Comparison of ENCODE assay signal across 15 cellular contexts in the genomic region with DNA sequence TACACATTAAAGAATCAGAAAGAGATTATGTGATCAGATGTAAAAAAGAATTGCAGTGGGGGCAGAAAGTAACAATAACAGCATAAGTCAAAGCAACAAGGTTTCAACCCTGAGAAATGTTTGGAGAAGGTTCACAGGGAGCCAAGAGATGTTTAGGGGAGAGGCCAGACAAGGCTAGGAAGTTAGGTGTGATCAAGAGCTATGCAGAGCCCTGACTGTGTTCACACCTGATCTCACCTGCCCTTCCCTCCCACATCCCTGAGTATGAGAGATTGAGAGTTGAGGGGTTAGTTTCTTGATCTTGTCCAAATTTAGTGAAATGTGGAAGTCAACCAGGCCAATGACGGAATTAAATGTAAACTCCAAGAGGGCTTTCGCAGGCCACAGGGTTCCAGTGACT. TPM values are rescaled to one million over a fixed set of nuclear protein-coding genes. Genes with fewer than 3 reads are reported as not detected.
A peak's percentile ranks its signal among the peaks of the same experiment; 100 is the strongest.
DNase-seq lines count a peak whose midpoint lies in the region; ATAC-seq and TF ChIP-seq lines count a peak whose summit lies in the region.
"Had no signal": no experiment of that assay in that cellular context is flagged by ENCODE, and none has a peak within 500 bp of the region (broad histone marks: within the 10 kb centered on the region; RNA-seq: fewer than 3 reads in every experiment).

No MANE protein-coding gene starts in this region.

- H4K5ac ChIP-seq in IMR-90 (ENCODE audit: low read depth, low read length) (no peak overlapping the region), mesendoderm (ENCODE audit: low read length) (no peak overlapping the region)

- no CpG with 5 or more reads among the region's 2 CpGs for WGBS in IMR-90 (ENCODE audit: extremely low coverage in 2 of 2, insufficient read length in 1 of 2), 2 experiments
- WGBS in mesendoderm (ENCODE audit: extremely low coverage, insufficient coverage, low lambda C conversion rate): no CpG with 5 or more reads among the region's 2 CpGs

- H4K20me1 ChIP-seq in IMR-90 (ENCODE audit: insufficient read depth, low read length): peaks cover 87% of the 10 kb centered on the region

- H3K4ac ChIP-seq in IMR-90 (ENCODE audit: low read depth, low read length): no peak overlapping the region
- H3K4ac ChIP-seq in mesendoderm (ENCODE audit: low read depth, low read length): no peak overlapping the region

- H2BK5ac ChIP-seq in IMR-90 (ENCODE audit: low read depth, low read length, poor library complexity, severe bottlenecking): no peak overlapping the region
- H2BK5ac ChIP-seq in mesendoderm (ENCODE audit: low read length): no peak overlapping the region

- intact Hi-C loops in IMR-90 (cut with micrococcal nuclease): no loop called here
- intact Hi-C loops in breast epithelium (cut with DNase I; ENCODE audit: low total_unique reads): no loop called here

- TF ChIP-seq CTCF in IMR-90 (conservative IDR thresholded peaks at IDR 0.05; ENCODE audit: low read depth, low read length): no peak
- no peak for TF ChIP-seq CTCF in breast epithelium (IDR thresholded peaks at IDR 0.05)

- dilution Hi-C loops in IMR-90 (cut with HindIII; ENCODE audit: low sequenced_read_pairs, unreplicated experiment): no loop called here

- ATAC-seq in IMR-90 (ENCODE audit: low read depth) (no peak), GM21390 (IDR thresholded peaks at IDR 0.05; ENCODE audit: unreplicated experiment) (no peak)

- H3K9ac ChIP-seq in IMR-90 (ENCODE audit: low read depth, low read length): no peak overlapping the region
- no peak overlapping the region for H3K9ac ChIP-seq in mesendoderm (ENCODE audit: low read length)
- H3K9ac ChIP-seq in skeletal muscle tissue (ENCODE audit: low read depth in 1 of 3, low read length in 3 of 3): no peak overlapping the region

- TF ChIP-seq POLR2A in IMR-90 (IDR thresholded peaks at IDR 0.05; ENCODE audit: low read depth, low read length) (no peak), breast epithelium (IDR thresholded peaks at IDR 0.05) (no peak)

- H3K18ac ChIP-seq in IMR-90 (ENCODE audit: low read depth, low read length) (peak overlapping the region; percentile 71; the same call in 1 of the 2 replicates), mesendoderm (ENCODE audit: low read length) (no peak overlapping the region)

- BruUV-seq in IMR-90 (replicated peaks; lab: Mats Ljungman, UMichigan): no TSS peak

- H2BK120ac ChIP-seq in IMR-90 (ENCODE audit: low read depth, low read length): no peak overlapping the region
- H2BK120ac ChIP-seq in mesendoderm (ENCODE audit: low read depth, low read length): no peak overlapping the region

- H2AK9ac ChIP-seq in IMR-90 (replicated peaks; ENCODE audit: low read depth, low read length, poor library complexity): no peak overlapping the region

- H4K91ac ChIP-seq in IMR-90 (ENCODE audit: insufficient read depth, low read depth, low read length): no peak overlapping the region

- H3K9me1 ChIP-seq in IMR-90 (ENCODE audit: insufficient read depth, low read length): peaks cover 23% of the 10 kb centered on the region

- H3K79me1 ChIP-seq in IMR-90 (ENCODE audit: low read depth in 1 of 2, low read length in 2 of 2) (peaks cover 11 to 74% of the 10 kb centered on the region in 2 experiments), mesendoderm (ENCODE audit: low read length) (peaks cover 9% of the 10 kb centered on the region)

- H3K4me2 ChIP-seq in IMR-90 (ENCODE audit: low read depth, low read length) (no peak overlapping the region; the same call in 1 of the 2 replicates), mesendoderm (ENCODE audit: low read length) (no peak overlapping the region)
- H3K4me2 ChIP-seq: PC-9 had no signal

- no peaks in the 10 kb centered on the region for H3K9me3 ChIP-seq in IMR-90 (ENCODE audit: control insufficient read depth, insufficient read depth, low read length)
- H3K9me3 ChIP-seq in breast epithelium: no peaks in the 10 kb centered on the region
- no peaks in the 10 kb centered on the region for H3K9me3 ChIP-seq in skeletal muscle tissue (ENCODE audit: control insufficient read depth in 3 of 3, low read length in 3 of 3)
- H3K9me3 ChIP-seq: BE2C had no signal

- TF ChIP-seq RAD21 in IMR-90 (IDR thresholded peaks at IDR 0.05; ENCODE audit: low read length): no peak

- in situ Hi-C loops in IMR-90 (cut with MboI; ENCODE audit: low sequenced_read_pairs): no loop called here

- peaks cover 76% of the 10 kb centered on the region for H3K79me2 ChIP-seq in mesendoderm (ENCODE audit: control insufficient read depth, insufficient read depth, low read length)

- H3K4me3 ChIP-seq in IMR-90 (ENCODE audit: insufficient read depth, low read depth, low read length): no peak overlapping the region
- H3K4me3 ChIP-seq in breast epithelium: no peak overlapping the region
- no peak overlapping the region for H3K4me3 ChIP-seq in mesendoderm (ENCODE audit: low read length)
- no peak overlapping the region for H3K4me3 ChIP-seq in skeletal muscle tissue (ENCODE audit: low read length in 3 of 3)
- H3K4me3 ChIP-seq: PC-9 had no signal

- DNase-seq in IMR-90 (no peak), breast epithelium (ENCODE audit: low spot score in 2 of 2) (no peak), mesendoderm (no peak), GOT3 (lab: John Stamatoyannopoulos, UW) (no peak)
- DNase-seq in activated effector memory CD4-positive, alpha-beta T cell treated with Interleukin-2 at 50 U/mL for 16 hours: no peak
- DNase-seq: BE2C; CD4-positive, alpha-beta memory T cell; Karpas-422; MM.1S; NCI-H1694; NCI-H446; PC-9; SW 1271 had no signal

- no peaks in the 10 kb centered on the region for H3K27me3 ChIP-seq in IMR-90 (ENCODE audit: control insufficient read depth, insufficient read depth, low read length)
- H3K27me3 ChIP-seq in breast epithelium: no peaks in the 10 kb centered on the region
- no peaks in the 10 kb centered on the region for H3K27me3 ChIP-seq in mesendoderm (ENCODE audit: insufficient read depth, low read length, poor library complexity)
- no peaks in the 10 kb centered on the region for H3K27me3 ChIP-seq in skeletal muscle tissue (ENCODE audit: control insufficient read depth in 3 of 3, insufficient read depth in 3 of 3, low read length in 3 of 3)

- CTCF ChIA-PET in IMR-90 (lab: Yijun Ruan, JAX): interaction anchor here (0.6 kb wide), 1 partner anchor 125 kb away, joined by 3 read pairs; no protein-coding TSS in a partner anchor

- H3K27ac ChIP-seq in IMR-90 (ENCODE audit: insufficient read depth, low read length): no peak overlapping the region
- peak overlapping the region; percentile 13 to 57 for H3K27ac ChIP-seq in breast epithelium
- H3K27ac ChIP-seq in mesendoderm (ENCODE audit: low read depth, low read length): no peak overlapping the region
- peak overlapping the region; percentile 59 for H3K27ac ChIP-seq in skeletal muscle tissue (ENCODE audit: low read depth, low read length)
- H3K27ac ChIP-seq: PC-9 had no signal

- no peak overlapping the region for H3K56ac ChIP-seq in IMR-90 (ENCODE audit: extremely low read depth, insufficient read depth, low read length)
- peak overlapping the region; percentile 20 for H3K56ac ChIP-seq in mesendoderm (ENCODE audit: low read length)

- H3K14ac ChIP-seq in IMR-90 (replicated peaks; ENCODE audit: low read depth, low read length): no peak overlapping the region

- peaks cover 5% of the 10 kb centered on the region for H3K36me3 ChIP-seq in IMR-90 (ENCODE audit: control insufficient read depth, insufficient read depth, low read length)
- H3K36me3 ChIP-seq in breast epithelium: no peaks in the 10 kb centered on the region
- no peaks in the 10 kb centered on the region for H3K36me3 ChIP-seq in mesendoderm (ENCODE audit: control insufficient read depth, insufficient read depth, low read length)
- peaks cover 0 to 4% (median 0%) of the 10 kb centered on the region in 3 donors for H3K36me3 ChIP-seq in skeletal muscle tissue (ENCODE audit: control insufficient read depth in 3 of 3, insufficient read depth in 3 of 3, low read length in 3 of 3)
- H3K36me3 ChIP-seq: BE2C had no signal

- peaks cover 20% of the 10 kb centered on the region for H3K4me1 ChIP-seq in IMR-90 (ENCODE audit: control insufficient read depth, insufficient read depth, low read length)
- peaks cover 0 to 4% of the 10 kb centered on the region in 2 donors for H3K4me1 ChIP-seq in breast epithelium
- H3K4me1 ChIP-seq in mesendoderm (ENCODE audit: control insufficient read depth, low read depth, low read length): peaks cover 13% of the 10 kb centered on the region
- peaks cover 42 to 54% (median 44%) of the 10 kb centered on the region in 3 donors for H3K4me1 ChIP-seq in skeletal muscle tissue (ENCODE audit: control insufficient read depth in 3 of 3, insufficient read depth in 3 of 3, low read length in 3 of 3)
- H3K4me1 ChIP-seq: BE2C had no signal

- H2AK5ac ChIP-seq in IMR-90 (ENCODE audit: low read depth, low read length): no peak overlapping the region
- H2AK5ac ChIP-seq in mesendoderm (ENCODE audit: low read length): no peak overlapping the region

- H3K23ac ChIP-seq in IMR-90 (ENCODE audit: low read depth, low read length): no peak overlapping the region
- no peak overlapping the region for H3K23ac ChIP-seq in mesendoderm (ENCODE audit: low read length)

- no peak overlapping the region for H2AFZ ChIP-seq in IMR-90 (replicated peaks; ENCODE audit: low read length, poor library complexity)
- H2AFZ ChIP-seq: PC-9 had no signal

- no peak overlapping the region for H2BK20ac ChIP-seq in IMR-90 (ENCODE audit: low read depth, low read length)

- H2BK15ac ChIP-seq in IMR-90 (ENCODE audit: low read depth, low read length) (no peak overlapping the region), mesendoderm (replicated peaks; ENCODE audit: low read depth) (no peak overlapping the region)

- POLR2A ChIA-PET in IMR-90 (lab: Charles Lee; ENCODE audit: unreplicated experiment): interaction anchor here (0.5 kb wide), 1 partner anchor 525 kb away, joined by 3 read pairs; no protein-coding TSS in a partner anchor

- H4K8ac ChIP-seq in IMR-90 (ENCODE audit: low read depth in 2 of 2, low read length in 2 of 2) (no peak overlapping the region), mesendoderm (ENCODE audit: low read depth, low read length) (no peak overlapping the region)

TF ChIP-seq in IMR-90, 13 proteins besides CTCF, POLR2A, EP300 and RAD21 (continues in another document):
- TF ChIP-seq CHD1 (IDR thresholded peaks at IDR 0.05; ENCODE audit: low read depth, low read length) (no peak), SMC3 (IDR thresholded peaks at IDR 0.05; ENCODE audit: low read depth, low read length) (no peak), NFE2L2 (IDR thresholded peaks at IDR 0.05; ENCODE audit: low read depth, low read length) (no peak)

RNA-seq across cellular contexts. Expression of a gene that starts 10.2 kb away (rescaled TPM):
- 31.7 and 42.8 TPM in 2 replicates for total RNA-seq in IMR-90 (2012; rRNA removed)
- polyA plus RNA-seq in IMR-90 (2012; rRNA removed): 21.5 and 21.8 TPM in 2 replicates
- polyA plus RNA-seq in IMR-90 (2012; cell fraction: cytosol; rRNA removed): 7.4 and 16.9 TPM in 2 replicates
- 21.6 and 26.1 TPM in 2 replicates for polyA plus RNA-seq in IMR-90 (2012; cell fraction: nucleus; rRNA removed; ENCODE audit: low replicate concordance)
- total RNA-seq in breast epithelium: 10 to 100 TPM; 30.4 to 57.4 (median 49.5) TPM
- polyA plus RNA-seq in mesendoderm (2013, experiment 1 of 2): 39.3 TPM
- 38.7 TPM for polyA plus RNA-seq in mesendoderm (2013, experiment 2 of 2)
- total RNA-seq in skeletal muscle tissue: 19.8 TPM

Comparison
In these comparisons a context has a peak if more than half of its experiments do, and no peak if none do; other contexts are left out.
1. H3K27ac ChIP-seq: peak in breast epithelium (2 of 2) and skeletal muscle tissue (single experiment); none in IMR-90 (single experiment) and mesendoderm (single experiment).